In genomic region chr10:3866347-3866746, GRCh38 we compare ENCODE assay signal across 15 cellular contexts.
DNase-seq lines count a peak whose midpoint lies in the region; ATAC-seq and TF ChIP-seq lines count a peak whose summit lies in the region.
"Had no signal": no experiment of that assay in that cellular context is flagged by ENCODE, and none has a peak within 500 bp of the region (broad histone marks: within the 10 kb centered on the region; RNA-seq: fewer than 3 reads in every experiment).

No MANE protein-coding gene starts in this region.

- H3K27ac Mint-ChIP-seq in GM23338 = no peak overlapping the region
- peak overlapping the region; percentile 93 for H3K27ac Mint-ChIP-seq in activated CD4-positive, alpha-beta memory T cell treated with anti-CD3 and anti-CD28 coated beads for 36 hours

- H3K9ac ChIP-seq in mucosa of rectum (ENCODE audit: low read depth in 1 of 2, low read length in 2 of 2) (peak overlapping the region in 1 of 2 donors; percentile 62), Karpas-422 (ENCODE audit: low read length) (no peak overlapping the region)

- H2AFZ ChIP-seq in GM23338 = 0 out of 2 replicates have a peak overlapping the region, but pooled peaks have one; percentile 69
- H2AFZ ChIP-seq in Karpas-422 (ENCODE audit: low read length) = no peak overlapping the region

- H3K4me1 Mint-ChIP-seq in activated T-cell treated with anti-CD3 and anti-CD28 coated beads, Interleukin-2, amount 50 U/mL, for 4 hours (ENCODE audit: low read depth) = peaks cover 53% of the 10 kb centered on the region
- peaks cover 9% of the 10 kb centered on the region for H3K4me1 Mint-ChIP-seq in GM23338
- H3K4me1 Mint-ChIP-seq in activated CD4-positive, alpha-beta memory T cell treated with anti-CD3 and anti-CD28 coated beads for 36 hours (ENCODE audit: low read depth) = peaks cover 65% of the 10 kb centered on the region

- no peak for TF ChIP-seq CTCF in GM23338 (conservative IDR thresholded peaks at IDR 0.05; ENCODE audit: low read depth in 2 of 2)

- no peaks in the 10 kb centered on the region for H3K9me3 Mint-ChIP-seq in activated T-cell treated with anti-CD3 and anti-CD28 coated beads, Interleukin-2, amount 50 U/mL, for 4 hours
- no peaks in the 10 kb centered on the region for H3K9me3 Mint-ChIP-seq in GM23338
- H3K9me3 Mint-ChIP-seq in activated CD4-positive, alpha-beta memory T cell treated with anti-CD3 and anti-CD28 coated beads for 36 hours = no peaks in the 10 kb centered on the region

- H3K79me2 ChIP-seq in GM23338 (replicated peaks; ENCODE audit: insufficient read depth) (no peaks in the 10 kb centered on the region), Karpas-422 (ENCODE audit: low read length) (no peaks in the 10 kb centered on the region)

- no peak overlapping the region for H3K4me3 ChIP-seq in GM23338
- no peak overlapping the region for H3K4me3 ChIP-seq in mucosa of rectum (ENCODE audit: low read length in 2 of 2)
- H3K4me3 ChIP-seq in Karpas-422 (ENCODE audit: low read length) = no peak overlapping the region
- H3K4me3 ChIP-seq: esophagus squamous epithelium had no signal

- H3K9me3 ChIP-seq in mucosa of rectum (ENCODE audit: control insufficient read depth in 2 of 2, low read length in 2 of 2) = no peaks in the 10 kb centered on the region
- no peaks in the 10 kb centered on the region for H3K9me3 ChIP-seq in Karpas-422 (ENCODE audit: low read length)
- H3K9me3 ChIP-seq: esophagus squamous epithelium had no signal

- H3K36me3 ChIP-seq in GM23338 (ENCODE audit: insufficient read depth) (no peaks in the 10 kb centered on the region), mucosa of rectum (ENCODE audit: control insufficient read depth in 2 of 2, insufficient read depth in 2 of 2, low read length in 2 of 2) (no peaks in the 10 kb centered on the region), Karpas-422 (ENCODE audit: insufficient read depth, low read length) (no peaks in the 10 kb centered on the region)
- H3K36me3 ChIP-seq: esophagus squamous epithelium had no signal

- H3K4me3 Mint-ChIP-seq in activated T-cell treated with anti-CD3 and anti-CD28 coated beads, Interleukin-2, amount 50 U/mL, for 4 hours = peak overlapping the region; percentile 22
- H3K4me3 Mint-ChIP-seq in GM23338 = no peak overlapping the region
- H3K4me3 Mint-ChIP-seq in activated CD4-positive, alpha-beta memory T cell treated with anti-CD3 and anti-CD28 coated beads for 36 hours = no peak overlapping the region

- H3F3A ChIP-seq in GM23338 (replicated peaks; ENCODE audit: low read depth) = no peaks in the 10 kb centered on the region

- ATAC-seq in activated T-cell treated with anti-CD3 and anti-CD28 coated beads, Interleukin-2, amount 50 U/mL, for 4 hours = peak; percentile 68
- no peak for ATAC-seq in GM23338
- ATAC-seq in HG02938 (IDR thresholded peaks at IDR 0.05; ENCODE audit: unreplicated experiment) = no peak

- H3K4me1 ChIP-seq in GM23338 (ENCODE audit: insufficient read depth) (no peaks in the 10 kb centered on the region), mucosa of rectum (ENCODE audit: control insufficient read depth in 2 of 2, insufficient read depth in 2 of 2, low read length in 2 of 2) (peaks cover 22 to 36% of the 10 kb centered on the region in 2 donors), Karpas-422 (ENCODE audit: low read length) (no peaks in the 10 kb centered on the region)

- H3K4me2 ChIP-seq in GM23338 = no peak overlapping the region
- no peak overlapping the region for H3K4me2 ChIP-seq in Karpas-422 (ENCODE audit: low read depth, low read length, poor library complexity, severe bottlenecking)

- H3K27me3 ChIP-seq in GM23338 (ENCODE audit: insufficient read depth) (no peaks in the 10 kb centered on the region), mucosa of rectum (ENCODE audit: control insufficient read depth in 2 of 2, insufficient read depth in 2 of 2, low read length in 2 of 2) (no peaks in the 10 kb centered on the region), Karpas-422 (ENCODE audit: low read length) (no peaks in the 10 kb centered on the region)
- H3K27me3 ChIP-seq: esophagus squamous epithelium had no signal

- H3K36me3 Mint-ChIP-seq in activated T-cell treated with anti-CD3 and anti-CD28 coated beads, Interleukin-2, amount 50 U/mL, for 4 hours (ENCODE audit: insufficient read depth) = no peaks in the 10 kb centered on the region
- H3K36me3 Mint-ChIP-seq in GM23338 (ENCODE audit: low read depth) = no peaks in the 10 kb centered on the region
- no peaks in the 10 kb centered on the region for H3K36me3 Mint-ChIP-seq in activated CD4-positive, alpha-beta memory T cell treated with anti-CD3 and anti-CD28 coated beads for 36 hours

- H4K20me1 ChIP-seq in GM23338 (replicated peaks; ENCODE audit: insufficient read depth) (no peaks in the 10 kb centered on the region), Karpas-422 (ENCODE audit: insufficient read depth, low read depth, low read length) (no peaks in the 10 kb centered on the region)

- DNase-seq in activated T-cell treated with anti-CD3 and anti-CD28 coated beads, Interleukin-2, amount 50 U/mL, for 4 hours = no peak
- no peak for DNase-seq in activated T-cell treated with anti-CD3 and anti-CD28 coated beads, Interleukin-2, amount 50 U/mL, for 1 hour
- DNase-seq in GM23338 (ENCODE audit: low spot score) (no peak), Karpas-422 (no peak), NCI-H187 (lab: John Stamatoyannopoulos, UW) (no peak)
- DNase-seq in activated CD4-positive, alpha-beta memory T cell treated with anti-CD3 and anti-CD28 coated beads for 36 hours = peak; percentile 49
- DNase-seq: central memory CD4-positive, alpha-beta T cell; esophagus squamous epithelium; NCI-H1436; NCI-H82; SHP77 treated with DMSO at 0.1 percent for 48 hours; stimulated activated CD4-positive, alpha-beta T cell treated with anti-CD3 and anti-CD28 coated beads, Interleukin-15, amount 100 ng/mL, for 24 hours; stimulated activated CD8-positive, alpha-beta memory T cell treated with anti-CD3 and anti-CD28 coated beads, Interleukin-4, amount 100 ng/mL, for 48 hours had no signal

- H3K9me2 ChIP-seq in GM23338 (ENCODE audit: insufficient read depth) (no peaks in the 10 kb centered on the region), Karpas-422 (replicated peaks; ENCODE audit: insufficient read depth, low read length) (no peaks in the 10 kb centered on the region)

- intact Hi-C loops in activated CD4-positive, alpha-beta memory T cell treated with anti-CD3 and anti-CD28 coated beads for 36 hours (cut with micrococcal nuclease) = loop anchor here (1.0 to 5.0 kb wide), 6 partner anchors 14 to 911 kb away; no protein-coding TSS in a partner anchor

- CTCF ChIA-PET in activated CD4-positive, alpha-beta memory T cell treated with anti-CD3 and anti-CD28 coated beads for 36 hours (lab: Charles Lee) = interaction anchor here (0.8 to 3.0 kb wide), 4 partner anchors 14 to 59 kb away, joined by 4 to 12 read pairs (median 6); no protein-coding TSS in a partner anchor

- H3K27me3 Mint-ChIP-seq in activated T-cell treated with anti-CD3 and anti-CD28 coated beads, Interleukin-2, amount 50 U/mL, for 4 hours (ENCODE audit: low read depth) = no peaks in the 10 kb centered on the region
- H3K27me3 Mint-ChIP-seq in GM23338 (ENCODE audit: insufficient read depth, low read depth, poor library complexity) = peaks cover 2% of the 10 kb centered on the region
- H3K27me3 Mint-ChIP-seq in activated CD4-positive, alpha-beta memory T cell treated with anti-CD3 and anti-CD28 coated beads for 36 hours = no peaks in the 10 kb centered on the region

- no peak overlapping the region for H3K27ac ChIP-seq in GM23338 (ENCODE audit: low read depth)
- peak overlapping the region; percentile 84 to 87 for H3K27ac ChIP-seq in mucosa of rectum (ENCODE audit: low read depth in 2 of 2, low read length in 2 of 2)
- no peak overlapping the region for H3K27ac ChIP-seq in Karpas-422 (ENCODE audit: low read length)

- POLR2A ChIA-PET in activated CD4-positive, alpha-beta memory T cell treated with anti-CD3 and anti-CD28 coated beads for 36 hours (lab: Charles Lee) = interaction anchor here (0.8 to 5.8 kb wide), 17 partner anchors 10 to 126 kb away, joined by 3 to 115 read pairs (median 10); partner anchors contain the start of gene KLF6

TF ChIP-seq in GM23338, 12 proteins besides CTCF, POLR2A, EP300 and RAD21 (continues in another document):
- TF ChIP-seq NANOG (IDR thresholded peaks at IDR 0.05; ENCODE audit: borderline replicate concordance) (no peak), JUNB (IDR thresholded peaks at IDR 0.05; ENCODE audit: unreplicated experiment) (no peak), EZH2 (IDR thresholded peaks at IDR 0.05; ENCODE audit: low read depth, unreplicated experiment) (no peak), EZH2phosphoT487 (IDR thresholded peaks at IDR 0.05; ENCODE audit: unreplicated experiment) (no peak)

Comparison
In these comparisons a context has a peak if more than half of its experiments do, and no peak if none do; other contexts are left out.
1. ATAC-seq: peak in activated T-cell treated with anti-CD3 and anti-CD28 coated beads, Interleukin-2, amount 50 U/mL, for 4 hours (2 of 2); none in GM23338 (single experiment) and HG02938 (single experiment).
2. H3K27ac ChIP-seq: peak in mucosa of rectum (2 of 2); none in GM23338 (single experiment) and Karpas-422 (single experiment).